Comparison of ENCODE assay signal across 1 cellular context in genomic region chr1:32329931-32330466, GRCh38.
TF ChIP-seq lines count a peak whose summit lies in the region.

No MANE protein-coding gene starts in this region.

TF ChIP-seq in A549, 52 proteins besides CTCF, POLR2A, EP300 and RAD21:
- TF ChIP-seq HOXB13 (CRISPR knock-in tag; IDR thresholded peaks at IDR 0.05; ENCODE audit: low read depth) (no peak), KDM5A (IDR thresholded peaks at IDR 0.05) (no peak), MAFK (IDR thresholded peaks at IDR 0.05; ENCODE audit: partially characterized antibody) (no peak), ZFP36 (IDR thresholded peaks at IDR 0.05; ENCODE audit: borderline replicate concordance, partially characterized antibody) (peak; percentile 49)
